In genomic region chrX:1466232-1466661, GRCh38 we compare ENCODE assay signal across 13 cellular contexts. TPM values are rescaled to one million over a fixed set of nuclear protein-coding genes. Genes with fewer than 3 reads are reported as not detected.
DNase-seq lines count a peak whose midpoint lies in the region; FAIRE-seq and TF ChIP-seq lines count a peak whose summit lies in the region.
"Had no signal": no experiment of that assay in that cellular context is flagged by ENCODE, and none has a peak within 500 bp of the region (broad histone marks: within the 10 kb centered on the region; RNA-seq: fewer than 3 reads in every experiment).

No MANE protein-coding gene starts in this region.

- H3K9me2 ChIP-seq in OCI-LY1 (ENCODE audit: low read depth, low read length): no peaks in the 10 kb centered on the region

- peaks cover 43% of the 10 kb centered on the region for H3K4me1 ChIP-seq in OCI-LY1 (ENCODE audit: insufficient read depth, low read length, severe bottlenecking)
- no peaks in the 10 kb centered on the region for H3K4me1 ChIP-seq in neuronal stem cell (ENCODE audit: control insufficient read depth in 2 of 2, insufficient read depth in 1 of 2, low read depth in 1 of 2, low read length in 2 of 2)
- H3K4me1 ChIP-seq: pancreas had no signal

- H3K27ac ChIP-seq in OCI-LY1 (ENCODE audit: low read depth, low read length, poor library complexity, severe bottlenecking) (peak overlapping the region; percentile 94), neuronal stem cell (replicated peaks; ENCODE audit: low read length) (no peak overlapping the region)
- H3K27ac ChIP-seq: pancreas had no signal

- no peak overlapping the region for H2BK15ac ChIP-seq in neuronal stem cell (ENCODE audit: low read length)

- peak overlapping the region; percentile 89 for H3K18ac ChIP-seq in neuronal stem cell (ENCODE audit: low read length)

- H3K27me3 Mint-ChIP-seq in chondrocyte (ENCODE audit: low read depth): no peaks in the 10 kb centered on the region

- peak overlapping the region; percentile 43 for H4K8ac ChIP-seq in neuronal stem cell (ENCODE audit: low read depth, low read length)

- H3K9me3 ChIP-seq in OCI-LY1 (ENCODE audit: low read length) (no peaks in the 10 kb centered on the region), neuronal stem cell (replicated peaks in 1 of 2; ENCODE audit: control insufficient read depth in 2 of 2, insufficient read depth in 1 of 2, low read depth in 1 of 2, low read length in 2 of 2) (peaks cover 0 to 4% of the 10 kb centered on the region in 2 donors)
- H3K9me3 ChIP-seq: pancreas had no signal

- H2AK5ac ChIP-seq in neuronal stem cell (ENCODE audit: low read depth, low read length): peak overlapping the region; percentile 86

- DNase-seq in GM12891 (ENCODE audit: insufficient read length, low spot score): no peak
- DNase-seq in chondrocyte (ENCODE audit: low spot score): peak; percentile 90
- DNase-seq in neuronal stem cell (ENCODE audit: low spot score): no peak
- DNase-seq in OCI-M1 (lab: John Stamatoyannopoulos, UW): no peak
- DNase-seq in NOMO-1 treated with DMSO at 0.1 percent for 48 hours (lab: John Stamatoyannopoulos, UW; ENCODE audit: unreplicated experiment): no peak
- DNase-seq in NCI-H1694 treated with DMSO at 0.1 percent for 48 hours (lab: John Stamatoyannopoulos, UW): no peak
- DNase-seq in stimulated activated CD4-positive, alpha-beta T cell treated with anti-CD3 and anti-CD28 coated beads, Interleukin-2, amount 100 ng/mL, for 48 hours: no peak
- DNase-seq: Calu3, NCI-H2107, T1000 had no signal

- H2AFZ ChIP-seq in OCI-LY1 (ENCODE audit: low read length) (no peak overlapping the region), neuronal stem cell (ENCODE audit: low read length) (no peak overlapping the region)

- peak overlapping the region; percentile 89 for H3K23ac ChIP-seq in neuronal stem cell (ENCODE audit: low read depth, low read length, poor library complexity)

- H3K14ac ChIP-seq in neuronal stem cell (ENCODE audit: low read length): no peak overlapping the region

- H3K79me1 ChIP-seq in neuronal stem cell (ENCODE audit: low read depth, low read length): no peaks in the 10 kb centered on the region

- no peak overlapping the region for H3K9ac ChIP-seq in OCI-LY1 (ENCODE audit: low read length)
- H3K9ac ChIP-seq in neuronal stem cell (ENCODE audit: low read depth, low read length, poor library complexity): no peak overlapping the region

- peaks cover 3% of the 10 kb centered on the region; the same call in 1 of the 2 replicates for H3K79me2 ChIP-seq in OCI-LY1 (ENCODE audit: insufficient read depth, low read length)

- TF ChIP-seq POLR2A in GM12891 (IDR thresholded peaks at IDR 0.05; ENCODE audit: low read depth, low read length): no peak

- no peak overlapping the region for H3K27ac Mint-ChIP-seq in chondrocyte (ENCODE audit: unreplicated experiment)

- no peaks in the 10 kb centered on the region for H3K36me3 Mint-ChIP-seq in chondrocyte (ENCODE audit: low read depth)

- H2BK12ac ChIP-seq in neuronal stem cell (ENCODE audit: low read length): no peak overlapping the region

- no CpG with 5 or more reads among the region's 36 CpGs for WGBS in neuronal stem cell (ENCODE audit: extremely low coverage in 2 of 2, insufficient read length in 2 of 2, insufficient replicate concordance in 1 of 2), 2 donors

- H3K36me3 ChIP-seq in OCI-LY1 (ENCODE audit: insufficient read depth, low read length): peaks cover 52% of the 10 kb centered on the region
- H3K36me3 ChIP-seq in neuronal stem cell (replicated peaks in 1 of 2; ENCODE audit: control insufficient read depth in 2 of 2, insufficient read depth in 2 of 2, low read length in 2 of 2): no peaks in the 10 kb centered on the region
- H3K36me3 ChIP-seq: pancreas had no signal

- H2BK120ac ChIP-seq in neuronal stem cell (ENCODE audit: low read depth, low read length): no peak overlapping the region

- H2BK5ac ChIP-seq in neuronal stem cell (ENCODE audit: low read length): no peak overlapping the region

- no peaks in the 10 kb centered on the region for H4K20me1 ChIP-seq in OCI-LY1 (ENCODE audit: insufficient read depth, low read length)

- H3K4ac ChIP-seq in neuronal stem cell (ENCODE audit: low read length): peak overlapping the region; percentile 23

- H4K91ac ChIP-seq in neuronal stem cell (ENCODE audit: low read depth, low read length, poor library complexity): no peak overlapping the region

- H3K9me3 Mint-ChIP-seq in chondrocyte (ENCODE audit: low read depth): no peaks in the 10 kb centered on the region

- H3K4me3 Mint-ChIP-seq in chondrocyte (ENCODE audit: unreplicated experiment): no peak overlapping the region

- no peaks in the 10 kb centered on the region for H3K27me3 ChIP-seq in OCI-LY1 (ENCODE audit: insufficient read depth, low read length)
- H3K27me3 ChIP-seq in neuronal stem cell (ENCODE audit: control insufficient read depth in 3 of 3, insufficient read depth in 3 of 3, low read depth in 1 of 3, low read length in 3 of 3): peaks cover 0 to 16% (median 0%) of the 10 kb centered on the region in 3 experiments

- H3K4me3 ChIP-seq in OCI-LY1 (ENCODE audit: low read depth, low read length, poor library complexity, severe bottlenecking) (no peak overlapping the region), neuronal stem cell (ENCODE audit: low read length in 2 of 2) (no peak overlapping the region)
- H3K4me3 ChIP-seq: pancreas had no signal

- no peak overlapping the region for H3K4me2 ChIP-seq in OCI-LY1 (ENCODE audit: low read length)
- no peak overlapping the region for H3K4me2 ChIP-seq in neuronal stem cell (ENCODE audit: insufficient read depth, low read length, poor library complexity, severe bottlenecking)

- H3F3A ChIP-seq in OCI-LY1 (ENCODE audit: insufficient read depth, low read length): peaks cover 28% of the 10 kb centered on the region

- FAIRE-seq in GM12891 (lab: Jason Lieb, UNC): peak; percentile 31
- FAIRE-seq: colon, pancreas had no signal

- H3K4me1 Mint-ChIP-seq in chondrocyte (ENCODE audit: low read depth): peaks cover 35% of the 10 kb centered on the region

- TF ChIP-seq CTCF in OCI-LY1 (IDR thresholded peaks at IDR 0.05; ENCODE audit: low read length) (no peak), chondrocyte (IDR thresholded peaks at IDR 0.05) (no peak)

TF ChIP-seq in GM12891, 5 proteins besides CTCF, POLR2A, EP300 and RAD21:
- TF ChIP-seq POLR2AphosphoS5 (IDR thresholded peaks at IDR 0.05; ENCODE audit: low read depth, low read length): no peak

RNA-seq across cellular contexts. Expression of gene ASMTL, which starts 13.5 kb away (rescaled TPM):
- polyA plus RNA-seq in GM12891 (2012; ENCODE audit: low read depth, missing spikeins): 59.7 TPM
- total RNA-seq in chondrocyte: 19.6 to 29.0 TPM (median 20.2 TPM) in 3 replicates
- 52.5 TPM for polyA plus RNA-seq in neuronal stem cell (2013, experiment 1 of 2)
- 51.6 TPM for polyA plus RNA-seq in neuronal stem cell (2013, experiment 2 of 2)
